13 cellular contexts compared by ENCODE assay signal in genomic region chr2:6312377-6312776, GRCh38.
DNase-seq lines count a peak whose midpoint lies in the region; ATAC-seq and TF ChIP-seq lines count a peak whose summit lies in the region.
"Had no signal": no experiment of that assay in that cellular context is flagged by ENCODE, and none has a peak within 500 bp of the region (broad histone marks: within the 10 kb centered on the region; RNA-seq: fewer than 3 reads in every experiment).

No MANE protein-coding gene starts in this region.

- CTCF ChIA-PET in activated CD4-positive, alpha-beta T cell treated with anti-CD3 and anti-CD28 coated beads, Interleukin-2, amount 10 ng/mL, durations not matched to agents 7 days and 5 days (lab: Charles Lee): interaction anchor here (0.9 kb wide), 1 partner anchor 37 kb away, joined by 3 read pairs; no protein-coding TSS in a partner anchor

- in situ Hi-C loops in GM23248 (cut with MboI): no loop called here

- H3K27me3 ChIP-seq in BE2C (no peaks in the 10 kb centered on the region), OCI-LY1 (ENCODE audit: insufficient read depth, low read length) (no peaks in the 10 kb centered on the region), foreskin keratinocyte (no peaks in the 10 kb centered on the region), neural progenitor cell (no peaks in the 10 kb centered on the region), GM23248 (replicated peaks; ENCODE audit: insufficient read depth) (no peaks in the 10 kb centered on the region)
- H3K27me3 ChIP-seq: BLaER1 treated with 17β-estradiol and CSF1 and Interleukin-3, amounts not matched to agents 10 nM and 100 nM had no signal

- no peaks in the 10 kb centered on the region for H3K36me3 Mint-ChIP-seq in neural progenitor cell
- no peaks in the 10 kb centered on the region for H3K36me3 Mint-ChIP-seq in activated CD4-positive, alpha-beta T cell treated with anti-CD3 and anti-CD28 coated beads, Interleukin-2, amount 10 ng/mL, durations not matched to agents 7 days and 5 days (ENCODE audit: low read depth)
- H3K36me3 Mint-ChIP-seq: CD4-positive, CD25-positive, alpha-beta regulatory T cell had no signal

- H3K27ac Mint-ChIP-seq in neural progenitor cell: peak overlapping the region; percentile 17
- no peak overlapping the region for H3K27ac Mint-ChIP-seq in activated CD4-positive, alpha-beta T cell treated with anti-CD3 and anti-CD28 coated beads, Interleukin-2, amount 10 ng/mL, durations not matched to agents 7 days and 5 days
- H3K27ac Mint-ChIP-seq: CD4-positive, CD25-positive, alpha-beta regulatory T cell had no signal

- H3K79me2 ChIP-seq in OCI-LY1 (ENCODE audit: insufficient read depth, low read length) (no peaks in the 10 kb centered on the region), neural progenitor cell (ENCODE audit: low read depth) (no peaks in the 10 kb centered on the region), GM23248 (ENCODE audit: insufficient read depth) (no peaks in the 10 kb centered on the region)

- H3K4me3 Mint-ChIP-seq in neural progenitor cell: no peak overlapping the region
- no peak overlapping the region for H3K4me3 Mint-ChIP-seq in activated CD4-positive, alpha-beta T cell treated with anti-CD3 and anti-CD28 coated beads, Interleukin-2, amount 10 ng/mL, durations not matched to agents 7 days and 5 days
- H3K4me3 Mint-ChIP-seq: CD4-positive, CD25-positive, alpha-beta regulatory T cell had no signal

- H3K4me1 ChIP-seq in BE2C (peaks cover 2% of the 10 kb centered on the region; the same call in 1 of the 2 replicates), OCI-LY1 (ENCODE audit: insufficient read depth, low read length, severe bottlenecking) (peaks cover 84% of the 10 kb centered on the region), foreskin keratinocyte (no peaks in the 10 kb centered on the region), neural progenitor cell (peaks cover 11% of the 10 kb centered on the region), GM23248 (ENCODE audit: insufficient read depth) (no peaks in the 10 kb centered on the region)
- H3K4me1 ChIP-seq: HAP-1 had no signal

- no peak for TF ChIP-seq CTCF in BE2C (IDR thresholded peaks at IDR 0.05; ENCODE audit: low read depth, low read length)
- TF ChIP-seq CTCF in OCI-LY1 (IDR thresholded peaks at IDR 0.05; ENCODE audit: low read length): no peak
- no peak for TF ChIP-seq CTCF in foreskin keratinocyte (conservative IDR thresholded peaks at IDR 0.05)
- TF ChIP-seq CTCF in neural progenitor cell (IDR thresholded peaks at IDR 0.05): no peak

- no peak overlapping the region for H3K9ac ChIP-seq in OCI-LY1 (ENCODE audit: low read length)
- no peak overlapping the region for H3K9ac ChIP-seq in neural progenitor cell
- no peak overlapping the region for H3K9ac ChIP-seq in GM23248
- H3K9ac ChIP-seq: BLaER1 treated with 17β-estradiol and CSF1 and Interleukin-3, amounts not matched to agents 10 nM and 100 nM had no signal

- H3K36me3 ChIP-seq in BE2C: no peaks in the 10 kb centered on the region
- no peaks in the 10 kb centered on the region; the same call in 1 of the 2 replicates for H3K36me3 ChIP-seq in OCI-LY1 (ENCODE audit: insufficient read depth, low read length)
- H3K36me3 ChIP-seq in neural progenitor cell: no peaks in the 10 kb centered on the region
- no peaks in the 10 kb centered on the region for H3K36me3 ChIP-seq in GM23248 (ENCODE audit: low read depth)
- H3K36me3 ChIP-seq: BLaER1 treated with 17β-estradiol and CSF1 and Interleukin-3, amounts not matched to agents 10 nM and 100 nM; HAP-1 had no signal

- H4K20me1 ChIP-seq in OCI-LY1 (ENCODE audit: insufficient read depth, low read length): no peaks in the 10 kb centered on the region
- no peaks in the 10 kb centered on the region for H4K20me1 ChIP-seq in neural progenitor cell (ENCODE audit: low read depth)
- no peaks in the 10 kb centered on the region for H4K20me1 ChIP-seq in GM23248 (ENCODE audit: insufficient read depth)

- H3K4me2 ChIP-seq in OCI-LY1 (ENCODE audit: low read length) (no peak overlapping the region), neural progenitor cell (no peak overlapping the region), GM23248 (ENCODE audit: unreplicated experiment) (no peak overlapping the region)

- peaks cover 34% of the 10 kb centered on the region for H3K4me1 Mint-ChIP-seq in neural progenitor cell
- no peaks in the 10 kb centered on the region for H3K4me1 Mint-ChIP-seq in activated CD4-positive, alpha-beta T cell treated with anti-CD3 and anti-CD28 coated beads, Interleukin-2, amount 10 ng/mL, durations not matched to agents 7 days and 5 days
- H3K4me1 Mint-ChIP-seq: CD4-positive, CD25-positive, alpha-beta regulatory T cell had no signal

- DNase-seq in BE2C: peak; percentile 19
- DNase-seq in foreskin keratinocyte: no peak
- no peak for DNase-seq in neural progenitor cell (ENCODE audit: low spot score)
- DNase-seq in GM23248: no peak
- no peak for DNase-seq in activated CD4-positive, alpha-beta T cell treated with anti-CD3 and anti-CD28 coated beads, Interleukin-2, amount 10 ng/mL, durations not matched to agents 7 days and 5 days
- DNase-seq: AML-193; CD4-positive, CD25-positive, alpha-beta regulatory T cell; DMS 273 treated with DMSO at 0.1 percent for 48 hours; GOT3 had no signal

- ATAC-seq in foreskin keratinocyte (peak; percentile 25), GM19467 (IDR thresholded peaks at IDR 0.05; ENCODE audit: unreplicated experiment) (no peak)

- POLR2A ChIA-PET in activated CD4-positive, alpha-beta T cell treated with anti-CD3 and anti-CD28 coated beads, Interleukin-2, amount 10 ng/mL, durations not matched to agents 7 days and 5 days (lab: Charles Lee): no interaction called here

- H2AFZ ChIP-seq in OCI-LY1 (ENCODE audit: low read length) (no peak overlapping the region), neural progenitor cell (replicated peaks) (no peak overlapping the region), GM23248 (no peak overlapping the region)

- WGBS in GM23248 (ENCODE audit: low coverage in 1 of 2, low lambda C conversion rate in 2 of 2, missing lambda C conversion rate in 2 of 2), 2 experiments: 34 to 36% methylated on average over 6 of the region's 6 CpGs

- H3K27me3 Mint-ChIP-seq in neural progenitor cell (ENCODE audit: insufficient read depth, low read depth): no peaks in the 10 kb centered on the region
- H3K27me3 Mint-ChIP-seq in activated CD4-positive, alpha-beta T cell treated with anti-CD3 and anti-CD28 coated beads, Interleukin-2, amount 10 ng/mL, durations not matched to agents 7 days and 5 days: no peaks in the 10 kb centered on the region
- H3K27me3 Mint-ChIP-seq: CD4-positive, CD25-positive, alpha-beta regulatory T cell had no signal

- peaks cover 3% of the 10 kb centered on the region for H3K9me3 Mint-ChIP-seq in neural progenitor cell
- H3K9me3 Mint-ChIP-seq in activated CD4-positive, alpha-beta T cell treated with anti-CD3 and anti-CD28 coated beads, Interleukin-2, amount 10 ng/mL, durations not matched to agents 7 days and 5 days: no peaks in the 10 kb centered on the region

- H3K4me3 ChIP-seq in BE2C (ENCODE audit: low read depth, low read length): no peak overlapping the region
- H3K4me3 ChIP-seq in OCI-LY1 (ENCODE audit: low read depth, low read length, poor library complexity, severe bottlenecking): no peak overlapping the region
- no peak overlapping the region for H3K4me3 ChIP-seq in neural progenitor cell
- no peak overlapping the region for H3K4me3 ChIP-seq in GM23248
- H3K4me3 ChIP-seq: BLaER1 treated with 17β-estradiol and CSF1 and Interleukin-3, amounts not matched to agents 10 nM and 100 nM; HAP-1 had no signal

- H3K27ac ChIP-seq in OCI-LY1 (ENCODE audit: low read depth, low read length, poor library complexity, severe bottlenecking) (peak overlapping the region; percentile 93), foreskin keratinocyte (no peak overlapping the region), neural progenitor cell (no peak overlapping the region), GM23248 (no peak overlapping the region)
- H3K27ac ChIP-seq: BLaER1 treated with 17β-estradiol and CSF1 and Interleukin-3, amounts not matched to agents 10 nM and 100 nM had no signal

- H3K9me2 ChIP-seq in OCI-LY1 (ENCODE audit: low read depth, low read length): no peaks in the 10 kb centered on the region
- no peaks in the 10 kb centered on the region for H3K9me2 ChIP-seq in GM23248 (ENCODE audit: insufficient read depth)

- H3F3A ChIP-seq in OCI-LY1 (ENCODE audit: insufficient read depth, low read length) (no peaks in the 10 kb centered on the region), neural progenitor cell (ENCODE audit: low read depth) (no peaks in the 10 kb centered on the region), GM23248 (ENCODE audit: insufficient read depth) (no peaks in the 10 kb centered on the region)

- H3K9me3 ChIP-seq in BE2C: no peaks in the 10 kb centered on the region
- no peaks in the 10 kb centered on the region for H3K9me3 ChIP-seq in OCI-LY1 (ENCODE audit: low read length)
- no peaks in the 10 kb centered on the region for H3K9me3 ChIP-seq in neural progenitor cell (ENCODE audit: low read depth)
- no peaks in the 10 kb centered on the region for H3K9me3 ChIP-seq in GM23248 (ENCODE audit: low read depth)
- H3K9me3 ChIP-seq: HAP-1 had no signal
